ENCODE assay signal across 1 cellular context in the genomic region with DNA sequence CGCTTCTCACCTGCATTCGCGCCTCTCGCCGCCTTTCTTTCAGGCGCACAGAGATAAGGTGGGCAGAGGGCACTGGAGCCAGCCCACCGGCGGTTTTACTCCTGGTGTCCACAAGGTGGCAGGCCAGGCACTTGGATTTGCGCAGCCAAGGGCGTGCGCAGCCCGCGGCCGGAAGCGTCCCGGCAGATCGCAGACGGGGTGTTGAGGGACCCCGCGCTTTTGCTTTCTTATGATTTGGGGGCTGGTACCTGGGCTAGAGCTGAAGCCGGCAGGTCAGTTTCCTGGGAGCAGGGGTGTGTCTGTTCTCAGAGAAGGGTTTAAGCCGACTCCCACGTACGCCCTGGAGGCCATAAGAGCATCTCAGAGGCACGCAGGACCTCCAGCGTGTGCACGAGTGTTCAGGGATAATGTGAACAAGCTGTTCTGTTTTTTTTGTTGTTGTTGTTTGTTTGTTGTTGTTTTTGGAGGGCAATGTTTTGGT.
TF ChIP-seq lines count a peak whose summit lies in the region.

No MANE protein-coding gene starts in this region.

TF ChIP-seq in HepG2, 621 proteins besides CTCF, POLR2A, EP300 and RAD21 (continued from another document and continues in another):
- TF ChIP-seq, protein P1, sequence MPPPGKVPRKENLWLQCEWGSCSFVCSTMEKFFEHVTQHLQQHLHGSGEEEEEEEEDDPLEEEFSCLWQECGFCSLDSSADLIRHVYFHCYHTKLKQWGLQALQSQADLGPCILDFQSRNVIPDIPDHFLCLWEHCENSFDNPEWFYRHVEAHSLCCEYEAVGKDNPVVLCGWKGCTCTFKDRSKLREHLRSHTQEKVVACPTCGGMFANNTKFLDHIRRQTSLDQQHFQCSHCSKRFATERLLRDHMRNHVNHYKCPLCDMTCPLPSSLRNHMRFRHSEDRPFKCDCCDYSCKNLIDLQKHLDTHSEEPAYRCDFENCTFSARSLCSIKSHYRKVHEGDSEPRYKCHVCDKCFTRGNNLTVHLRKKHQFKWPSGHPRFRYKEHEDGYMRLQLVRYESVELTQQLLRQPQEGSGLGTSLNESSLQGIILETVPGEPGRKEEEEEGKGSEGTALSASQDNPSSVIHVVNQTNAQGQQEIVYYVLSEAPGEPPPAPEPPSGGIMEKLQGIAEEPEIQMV (CRISPR knock-in tag; IDR thresholded peaks at IDR 0.05; ENCODE audit: low read depth) = no peak
- TF ChIP-seq HNRNPL (IDR thresholded peaks at IDR 0.05; ENCODE audit: low read depth, low read length) = peak; percentile 66; the same call in 1 of the 2 replicates
- no peak for TF ChIP-seq ZEB1 (IDR thresholded peaks at IDR 0.05; ENCODE audit: insufficient replicate concordance, low read depth)
- peak; percentile 59 for TF ChIP-seq HOXA3 (CRISPR knock-in tag; IDR thresholded peaks at IDR 0.05)
- TF ChIP-seq, protein P2, sequence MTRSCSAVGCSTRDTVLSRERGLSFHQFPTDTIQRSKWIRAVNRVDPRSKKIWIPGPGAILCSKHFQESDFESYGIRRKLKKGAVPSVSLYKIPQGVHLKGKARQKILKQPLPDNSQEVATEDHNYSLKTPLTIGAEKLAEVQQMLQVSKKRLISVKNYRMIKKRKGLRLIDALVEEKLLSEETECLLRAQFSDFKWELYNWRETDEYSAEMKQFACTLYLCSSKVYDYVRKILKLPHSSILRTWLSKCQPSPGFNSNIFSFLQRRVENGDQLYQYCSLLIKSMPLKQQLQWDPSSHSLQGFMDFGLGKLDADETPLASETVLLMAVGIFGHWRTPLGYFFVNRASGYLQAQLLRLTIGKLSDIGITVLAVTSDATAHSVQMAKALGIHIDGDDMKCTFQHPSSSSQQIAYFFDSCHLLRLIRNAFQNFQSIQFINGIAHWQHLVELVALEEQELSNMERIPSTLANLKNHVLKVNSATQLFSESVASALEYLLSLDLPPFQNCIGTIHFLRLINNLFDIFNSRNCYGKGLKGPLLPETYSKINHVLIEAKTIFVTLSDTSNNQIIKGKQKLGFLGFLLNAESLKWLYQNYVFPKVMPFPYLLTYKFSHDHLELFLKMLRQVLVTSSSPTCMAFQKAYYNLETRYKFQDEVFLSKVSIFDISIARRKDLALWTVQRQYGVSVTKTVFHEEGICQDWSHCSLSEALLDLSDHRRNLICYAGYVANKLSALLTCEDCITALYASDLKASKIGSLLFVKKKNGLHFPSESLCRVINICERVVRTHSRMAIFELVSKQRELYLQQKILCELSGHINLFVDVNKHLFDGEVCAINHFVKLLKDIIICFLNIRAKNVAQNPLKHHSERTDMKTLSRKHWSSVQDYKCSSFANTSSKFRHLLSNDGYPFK (CRISPR knock-in tag; IDR thresholded peaks at IDR 0.05; ENCODE audit: borderline replicate concordance) = peak; percentile 38; the same call in 1 of the 2 replicates
- TF ChIP-seq, protein P3, sequence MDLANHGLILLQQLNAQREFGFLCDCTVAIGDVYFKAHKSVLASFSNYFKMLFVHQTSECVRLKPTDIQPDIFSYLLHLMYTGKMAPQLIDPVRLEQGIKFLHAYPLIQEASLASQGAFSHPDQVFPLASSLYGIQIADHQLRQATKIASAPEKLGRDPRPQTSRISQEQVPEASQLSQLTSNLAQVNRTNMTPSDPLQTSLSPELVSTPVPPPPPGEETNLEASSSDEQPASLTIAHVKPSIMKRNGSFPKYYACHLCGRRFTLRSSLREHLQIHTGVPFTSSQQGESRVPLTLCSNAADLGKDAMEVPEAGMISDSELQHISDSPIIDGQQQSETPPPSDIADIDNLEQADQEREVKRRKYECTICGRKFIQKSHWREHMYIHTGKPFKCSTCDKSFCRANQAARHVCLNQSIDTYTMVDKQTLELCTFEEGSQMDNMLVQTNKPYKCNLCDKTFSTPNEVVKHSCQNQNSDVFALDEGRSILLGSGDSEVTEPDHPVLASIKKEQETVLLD (CRISPR knock-in tag; IDR thresholded peaks at IDR 0.05; ENCODE audit: low read depth) = no peak
- TF ChIP-seq, protein P4, sequence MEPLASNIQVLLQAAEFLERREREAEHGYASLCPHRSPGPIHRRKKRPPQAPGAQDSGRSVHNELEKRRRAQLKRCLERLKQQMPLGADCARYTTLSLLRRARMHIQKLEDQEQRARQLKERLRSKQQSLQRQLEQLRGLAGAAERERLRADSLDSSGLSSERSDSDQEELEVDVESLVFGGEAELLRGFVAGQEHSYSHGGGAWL (CRISPR knock-in tag; IDR thresholded peaks at IDR 0.05) = 0 out of 2 replicates have a peak, but pooled peaks have one; percentile 47
- peak; percentile 25; the same call in 1 of the 2 replicates for TF ChIP-seq ZNF547 (CRISPR knock-in tag; IDR thresholded peaks at IDR 0.05)
- TF ChIP-seq ZMYM4 (CRISPR knock-in tag; IDR thresholded peaks at IDR 0.05) = peak; percentile 68
- TF ChIP-seq, protein P5, sequence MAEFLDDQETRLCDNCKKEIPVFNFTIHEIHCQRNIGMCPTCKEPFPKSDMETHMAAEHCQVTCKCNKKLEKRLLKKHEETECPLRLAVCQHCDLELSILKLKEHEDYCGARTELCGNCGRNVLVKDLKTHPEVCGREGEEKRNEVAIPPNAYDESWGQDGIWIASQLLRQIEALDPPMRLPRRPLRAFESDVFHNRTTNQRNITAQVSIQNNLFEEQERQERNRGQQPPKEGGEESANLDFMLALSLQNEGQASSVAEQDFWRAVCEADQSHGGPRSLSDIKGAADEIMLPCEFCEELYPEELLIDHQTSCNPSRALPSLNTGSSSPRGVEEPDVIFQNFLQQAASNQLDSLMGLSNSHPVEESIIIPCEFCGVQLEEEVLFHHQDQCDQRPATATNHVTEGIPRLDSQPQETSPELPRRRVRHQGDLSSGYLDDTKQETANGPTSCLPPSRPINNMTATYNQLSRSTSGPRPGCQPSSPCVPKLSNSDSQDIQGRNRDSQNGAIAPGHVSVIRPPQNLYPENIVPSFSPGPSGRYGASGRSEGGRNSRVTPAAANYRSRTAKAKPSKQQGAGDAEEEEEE (CRISPR knock-in tag; IDR thresholded peaks at IDR 0.05; ENCODE audit: borderline replicate concordance) = no peak
- no peak for TF ChIP-seq ZNF652 (CRISPR knock-in tag; IDR thresholded peaks at IDR 0.05; ENCODE audit: borderline replicate concordance, low read depth)
- TF ChIP-seq, protein P6, sequence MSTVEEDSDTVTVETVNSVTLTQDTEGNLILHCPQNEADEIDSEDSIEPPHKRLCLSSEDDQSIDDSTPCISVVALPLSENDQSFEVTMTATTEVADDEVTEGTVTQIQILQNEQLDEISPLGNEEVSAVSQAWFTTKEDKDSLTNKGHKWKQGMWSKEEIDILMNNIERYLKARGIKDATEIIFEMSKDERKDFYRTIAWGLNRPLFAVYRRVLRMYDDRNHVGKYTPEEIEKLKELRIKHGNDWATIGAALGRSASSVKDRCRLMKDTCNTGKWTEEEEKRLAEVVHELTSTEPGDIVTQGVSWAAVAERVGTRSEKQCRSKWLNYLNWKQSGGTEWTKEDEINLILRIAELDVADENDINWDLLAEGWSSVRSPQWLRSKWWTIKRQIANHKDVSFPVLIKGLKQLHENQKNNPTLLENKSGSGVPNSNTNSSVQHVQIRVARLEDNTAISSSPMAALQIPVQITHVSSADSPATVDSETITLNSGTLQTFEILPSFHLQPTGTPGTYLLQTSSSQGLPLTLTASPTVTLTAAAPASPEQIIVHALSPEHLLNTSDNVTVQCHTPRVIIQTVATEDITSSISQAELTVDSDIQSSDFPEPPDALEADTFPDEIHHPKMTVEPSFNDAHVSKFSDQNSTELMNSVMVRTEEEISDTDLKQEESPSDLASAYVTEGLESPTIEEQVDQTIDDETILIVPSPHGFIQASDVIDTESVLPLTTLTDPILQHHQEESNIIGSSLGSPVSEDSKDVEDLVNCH (CRISPR knock-in tag; IDR thresholded peaks at IDR 0.05) = no peak
- 0 out of 2 replicates have a peak, but pooled peaks have one; percentile 60 for TF ChIP-seq KDM3A (CRISPR knock-in tag; IDR thresholded peaks at IDR 0.05; ENCODE audit: low read depth)
- TF ChIP-seq SMAD3 (CRISPR knock-in tag; IDR thresholded peaks at IDR 0.05) = peak; percentile 44; the same call in 1 of the 2 replicates
- TF ChIP-seq NFIB (CRISPR knock-in tag; IDR thresholded peaks at IDR 0.05; ENCODE audit: borderline replicate concordance) = no peak
- no peak for TF ChIP-seq NFE2L1 (CRISPR knock-in tag; IDR thresholded peaks at IDR 0.05; ENCODE audit: borderline replicate concordance)
- TF ChIP-seq, protein P7, sequence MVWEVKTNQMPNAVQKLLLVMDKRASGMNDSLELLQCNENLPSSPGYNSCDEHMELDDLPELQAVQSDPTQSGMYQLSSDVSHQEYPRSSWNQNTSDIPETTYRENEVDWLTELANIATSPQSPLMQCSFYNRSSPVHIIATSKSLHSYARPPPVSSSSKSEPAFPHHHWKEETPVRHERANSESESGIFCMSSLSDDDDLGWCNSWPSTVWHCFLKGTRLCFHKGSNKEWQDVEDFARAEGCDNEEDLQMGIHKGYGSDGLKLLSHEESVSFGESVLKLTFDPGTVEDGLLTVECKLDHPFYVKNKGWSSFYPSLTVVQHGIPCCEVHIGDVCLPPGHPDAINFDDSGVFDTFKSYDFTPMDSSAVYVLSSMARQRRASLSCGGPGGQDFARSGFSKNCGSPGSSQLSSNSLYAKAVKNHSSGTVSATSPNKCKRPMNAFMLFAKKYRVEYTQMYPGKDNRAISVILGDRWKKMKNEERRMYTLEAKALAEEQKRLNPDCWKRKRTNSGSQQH (CRISPR knock-in tag; IDR thresholded peaks at IDR 0.05; ENCODE audit: low read depth) = no peak
- TF ChIP-seq, protein P8, sequence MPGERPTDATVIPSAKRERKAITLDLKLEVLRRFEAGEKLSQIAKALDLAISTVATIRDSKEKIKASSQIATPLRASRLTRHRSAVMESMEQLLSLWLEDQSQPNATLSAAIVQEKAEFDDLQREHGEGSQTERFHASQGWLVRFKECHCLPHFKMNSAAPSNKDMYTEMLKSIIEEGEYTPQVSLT (CRISPR knock-in tag; IDR thresholded peaks at IDR 0.05; ENCODE audit: borderline replicate concordance, low read depth) = no peak
- no peak for TF ChIP-seq TCF7L2 (IDR thresholded peaks at IDR 0.05; ENCODE audit: low read depth, low read length)
- TF ChIP-seq BHLHE40 (IDR thresholded peaks at IDR 0.05; ENCODE audit: low read length) = peak; percentile 31; the same call in 1 of the 2 replicates
- 0 out of 2 replicates have a peak, but pooled peaks have one; percentile 19 for TF ChIP-seq ZNF788 (CRISPR knock-in tag; IDR thresholded peaks at IDR 0.05; ENCODE audit: borderline replicate concordance)
- TF ChIP-seq, protein P9, sequence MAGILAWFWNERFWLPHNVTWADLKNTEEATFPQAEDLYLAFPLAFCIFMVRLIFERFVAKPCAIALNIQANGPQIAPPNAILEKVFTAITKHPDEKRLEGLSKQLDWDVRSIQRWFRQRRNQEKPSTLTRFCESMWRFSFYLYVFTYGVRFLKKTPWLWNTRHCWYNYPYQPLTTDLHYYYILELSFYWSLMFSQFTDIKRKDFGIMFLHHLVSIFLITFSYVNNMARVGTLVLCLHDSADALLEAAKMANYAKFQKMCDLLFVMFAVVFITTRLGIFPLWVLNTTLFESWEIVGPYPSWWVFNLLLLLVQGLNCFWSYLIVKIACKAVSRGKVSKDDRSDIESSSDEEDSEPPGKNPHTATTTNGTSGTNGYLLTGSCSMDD (CRISPR knock-in tag; IDR thresholded peaks at IDR 0.05) = no peak
- TF ChIP-seq, protein P10, sequence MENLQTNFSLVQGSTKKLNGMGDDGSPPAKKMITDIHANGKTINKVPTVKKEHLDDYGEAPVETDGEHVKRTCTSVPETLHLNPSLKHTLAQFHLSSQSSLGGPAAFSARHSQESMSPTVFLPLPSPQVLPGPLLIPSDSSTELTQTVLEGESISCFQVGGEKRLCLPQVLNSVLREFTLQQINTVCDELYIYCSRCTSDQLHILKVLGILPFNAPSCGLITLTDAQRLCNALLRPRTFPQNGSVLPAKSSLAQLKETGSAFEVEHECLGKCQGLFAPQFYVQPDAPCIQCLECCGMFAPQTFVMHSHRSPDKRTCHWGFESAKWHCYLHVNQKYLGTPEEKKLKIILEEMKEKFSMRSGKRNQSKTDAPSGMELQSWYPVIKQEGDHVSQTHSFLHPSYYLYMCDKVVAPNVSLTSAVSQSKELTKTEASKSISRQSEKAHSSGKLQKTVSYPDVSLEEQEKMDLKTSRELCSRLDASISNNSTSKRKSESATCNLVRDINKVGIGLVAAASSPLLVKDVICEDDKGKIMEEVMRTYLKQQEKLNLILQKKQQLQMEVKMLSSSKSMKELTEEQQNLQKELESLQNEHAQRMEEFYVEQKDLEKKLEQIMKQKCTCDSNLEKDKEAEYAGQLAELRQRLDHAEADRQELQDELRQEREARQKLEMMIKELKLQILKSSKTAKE (CRISPR knock-in tag; IDR thresholded peaks at IDR 0.05; ENCODE audit: borderline replicate concordance) = no peak
- 0 out of 2 replicates have a peak, but pooled peaks have one; percentile 62 for TF ChIP-seq ZNF567 (CRISPR knock-in tag; IDR thresholded peaks at IDR 0.05; ENCODE audit: borderline replicate concordance)
- peak; percentile 72; the same call in 1 of the 2 replicates for TF ChIP-seq ZNF598 (CRISPR knock-in tag; IDR thresholded peaks at IDR 0.05; ENCODE audit: borderline replicate concordance)
- peak; percentile 91 for TF ChIP-seq STAG1 (CRISPR knock-in tag; IDR thresholded peaks at IDR 0.05)
- TF ChIP-seq XRCC5 (optimal IDR thresholded peaks at IDR 0.05; ENCODE audit: low read length) = peak; percentile 96
- no peak for TF ChIP-seq NCOA5 (CRISPR knock-in tag; IDR thresholded peaks at IDR 0.05)
- TF ChIP-seq, protein P11, sequence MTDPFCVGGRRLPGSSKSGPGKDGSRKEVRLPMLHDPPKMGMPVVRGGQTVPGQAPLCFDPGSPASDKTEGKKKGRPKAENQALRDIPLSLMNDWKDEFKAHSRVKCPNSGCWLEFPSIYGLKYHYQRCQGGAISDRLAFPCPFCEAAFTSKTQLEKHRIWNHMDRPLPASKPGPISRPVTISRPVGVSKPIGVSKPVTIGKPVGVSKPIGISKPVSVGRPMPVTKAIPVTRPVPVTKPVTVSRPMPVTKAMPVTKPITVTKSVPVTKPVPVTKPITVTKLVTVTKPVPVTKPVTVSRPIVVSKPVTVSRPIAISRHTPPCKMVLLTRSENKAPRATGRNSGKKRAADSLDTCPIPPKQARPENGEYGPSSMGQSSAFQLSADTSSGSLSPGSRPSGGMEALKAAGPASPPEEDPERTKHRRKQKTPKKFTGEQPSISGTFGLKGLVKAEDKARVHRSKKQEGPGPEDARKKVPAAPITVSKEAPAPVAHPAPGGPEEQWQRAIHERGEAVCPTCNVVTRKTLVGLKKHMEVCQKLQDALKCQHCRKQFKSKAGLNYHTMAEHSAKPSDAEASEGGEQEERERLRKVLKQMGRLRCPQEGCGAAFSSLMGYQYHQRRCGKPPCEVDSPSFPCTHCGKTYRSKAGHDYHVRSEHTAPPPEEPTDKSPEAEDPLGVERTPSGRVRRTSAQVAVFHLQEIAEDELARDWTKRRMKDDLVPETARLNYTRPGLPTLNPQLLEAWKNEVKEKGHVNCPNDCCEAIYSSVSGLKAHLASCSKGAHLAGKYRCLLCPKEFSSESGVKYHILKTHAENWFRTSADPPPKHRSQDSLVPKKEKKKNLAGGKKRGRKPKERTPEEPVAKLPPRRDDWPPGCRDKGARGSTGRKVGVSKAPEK (CRISPR knock-in tag; IDR thresholded peaks at IDR 0.05; ENCODE audit: borderline replicate concordance) = peak; percentile 45; the same call in 1 of the 2 replicates
- peak; percentile 37; the same call in 1 of the 2 replicates for TF ChIP-seq RXRB (CRISPR knock-in tag; IDR thresholded peaks at IDR 0.05; ENCODE audit: borderline replicate concordance)
- no peak for TF ChIP-seq ZNF441 (CRISPR knock-in tag; IDR thresholded peaks at IDR 0.05; ENCODE audit: borderline replicate concordance)
- no peak for TF ChIP-seq ZSCAN12 (CRISPR knock-in tag; IDR thresholded peaks at IDR 0.05)
- no peak for TF ChIP-seq ATF7 (IDR thresholded peaks at IDR 0.05)
- no peak for TF ChIP-seq ATF7 (CRISPR knock-in tag; IDR thresholded peaks at IDR 0.05)
